Comparison of ENCODE assay signal across 7 cellular contexts in the genomic region with DNA sequence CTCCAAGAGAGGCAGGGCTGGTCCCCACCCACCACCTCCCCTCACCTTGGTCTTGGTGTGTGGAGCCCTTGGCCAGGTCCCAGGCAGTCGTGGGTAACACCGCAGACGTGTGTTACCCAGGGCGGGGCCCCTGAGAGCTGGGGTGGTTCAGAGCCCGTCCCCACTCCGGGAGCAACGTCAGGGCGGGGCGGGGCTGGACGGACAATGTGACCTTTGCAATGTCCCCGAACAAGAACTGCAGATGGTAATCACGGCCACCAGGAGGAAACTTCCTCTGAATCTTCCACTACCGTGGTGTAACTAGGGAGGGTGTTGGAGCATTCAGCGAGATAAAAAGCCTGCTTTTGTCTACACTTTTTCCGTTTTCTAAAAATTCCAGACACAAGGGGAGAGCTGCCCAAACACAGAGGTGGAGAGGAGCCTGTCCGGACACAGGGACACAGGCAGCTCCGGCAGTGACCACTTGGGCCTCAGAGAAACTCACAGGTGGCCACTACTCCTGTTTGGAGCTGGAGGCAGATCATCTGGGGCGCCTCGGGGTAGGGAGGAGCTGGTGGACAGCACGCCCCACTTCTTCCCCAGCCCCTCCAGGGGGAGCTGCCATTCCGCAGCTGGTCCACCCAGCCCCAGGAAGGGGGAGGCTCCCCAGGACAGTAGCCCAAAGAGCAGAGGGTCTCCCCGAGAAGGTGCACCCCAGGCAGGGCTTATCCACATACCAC. TPM values are rescaled to one million over a fixed set of nuclear protein-coding genes. Genes with fewer than 3 reads are reported as not detected.
A peak's percentile ranks its signal among the peaks of the same experiment; 100 is the strongest.
DNase-seq lines count a peak whose midpoint lies in the region; ATAC-seq lines count a peak whose summit lies in the region.

No MANE protein-coding gene starts in this region.

- H2BK15ac ChIP-seq in neuronal stem cell (ENCODE audit: low read length), result peak overlapping the region; percentile 60

- peak overlapping the region; percentile 92 for H3K18ac ChIP-seq in neuronal stem cell (ENCODE audit: low read length)

- H3K36me3 ChIP-seq in neuronal stem cell (replicated peaks in 1 of 2; ENCODE audit: control insufficient read depth in 2 of 2, insufficient read depth in 2 of 2, low read length in 2 of 2), result no peaks in the 10 kb centered on the region

- no peaks in the 10 kb centered on the region for H3K36me3 Mint-ChIP-seq in activated T-cell treated with anti-CD3 and anti-CD28 coated beads, Interleukin-2, amount 50 U/mL, for 72 hours (ENCODE audit: insufficient read depth in 2 of 2)

- H3K14ac ChIP-seq in neuronal stem cell (ENCODE audit: low read length), result no peak overlapping the region

- H3K4me3 ChIP-seq in neuronal stem cell (ENCODE audit: low read length in 2 of 2), result no peak overlapping the region

- H3K9me3 ChIP-seq in neuronal stem cell (replicated peaks in 1 of 2; ENCODE audit: control insufficient read depth in 2 of 2, insufficient read depth in 1 of 2, low read depth in 1 of 2, low read length in 2 of 2), result no peaks in the 10 kb centered on the region

- H3K27ac Mint-ChIP-seq in activated T-cell treated with anti-CD3 and anti-CD28 coated beads, Interleukin-2, amount 50 U/mL, for 72 hours, result no peak overlapping the region

- no peak overlapping the region for H4K91ac ChIP-seq in neuronal stem cell (ENCODE audit: low read depth, low read length, poor library complexity)

- no peaks in the 10 kb centered on the region for H3K79me1 ChIP-seq in neuronal stem cell (ENCODE audit: low read depth, low read length)

- peak overlapping the region; percentile 89 for H2AFZ ChIP-seq in neuronal stem cell (ENCODE audit: low read length)

- peak overlapping the region; percentile 4 for H2BK120ac ChIP-seq in neuronal stem cell (ENCODE audit: low read depth, low read length)

- H3K4me1 Mint-ChIP-seq in activated T-cell treated with anti-CD3 and anti-CD28 coated beads, Interleukin-2, amount 50 U/mL, for 72 hours (ENCODE audit: low read depth), result peaks cover 4% of the 10 kb centered on the region

- peak overlapping the region; percentile 12 for H3K23ac ChIP-seq in neuronal stem cell (ENCODE audit: low read depth, low read length, poor library complexity)

- no peaks in the 10 kb centered on the region for H3K9me3 Mint-ChIP-seq in activated T-cell treated with anti-CD3 and anti-CD28 coated beads, Interleukin-2, amount 50 U/mL, for 72 hours

- no peak overlapping the region for H3K4me3 Mint-ChIP-seq in activated T-cell treated with anti-CD3 and anti-CD28 coated beads, Interleukin-2, amount 50 U/mL, for 72 hours

- no peak overlapping the region for H4K8ac ChIP-seq in neuronal stem cell (ENCODE audit: low read depth, low read length)

- no peaks in the 10 kb centered on the region for H3K27me3 Mint-ChIP-seq in activated T-cell treated with anti-CD3 and anti-CD28 coated beads, Interleukin-2, amount 50 U/mL, for 72 hours (ENCODE audit: low read depth)

- peaks cover 0 to 16% (median 3%) of the 10 kb centered on the region in 3 experiments for H3K27me3 ChIP-seq in neuronal stem cell (ENCODE audit: control insufficient read depth in 3 of 3, insufficient read depth in 3 of 3, low read depth in 1 of 3, low read length in 3 of 3)

- peak overlapping the region; percentile 99 for H2AK5ac ChIP-seq in neuronal stem cell (ENCODE audit: low read depth, low read length)

- no peak overlapping the region for H3K4ac ChIP-seq in neuronal stem cell (ENCODE audit: low read length)

- ATAC-seq in activated T-cell treated with anti-CD3 and anti-CD28 coated beads, Interleukin-2, amount 50 U/mL, for 72 hours (replicated peaks in 1 of 2), result peak; percentile 60 to 63
- ATAC-seq in HG03520 (IDR thresholded peaks at IDR 0.05; ENCODE audit: unreplicated experiment), result no peak
- no peak for ATAC-seq in HG03439 (IDR thresholded peaks at IDR 0.05; ENCODE audit: unreplicated experiment)

- H2BK5ac ChIP-seq in neuronal stem cell (ENCODE audit: low read length), result peak overlapping the region; percentile 89

- H3K4me1 ChIP-seq in neuronal stem cell (ENCODE audit: control insufficient read depth in 2 of 2, insufficient read depth in 1 of 2, low read depth in 1 of 2, low read length in 2 of 2), result peaks cover 12 to 24% of the 10 kb centered on the region in 2 donors

- no peak overlapping the region for H3K27ac ChIP-seq in neuronal stem cell (replicated peaks; ENCODE audit: low read length)

- WGBS in neuronal stem cell (ENCODE audit: extremely low coverage in 2 of 2, insufficient read length in 2 of 2, insufficient replicate concordance in 1 of 2), 2 donors, result no CpG with 5 or more reads among the region's 22 CpGs

- H3K9ac ChIP-seq in neuronal stem cell (ENCODE audit: low read depth, low read length, poor library complexity), result peak overlapping the region; percentile 78

- DNase-seq in GM03348 (ENCODE audit: low spot score) (peak; percentile 88), M059J (ENCODE audit: low read depth) (peak; percentile 80), glomerular visceral epithelial cell (ENCODE audit: extremely low spot score) (peak; percentile 66), neuronal stem cell (ENCODE audit: low spot score) (peak; percentile 54)
- peak; percentile 30 to 44 for DNase-seq in activated T-cell treated with anti-CD3 and anti-CD28 coated beads, Interleukin-2, amount 50 U/mL, for 72 hours

- peak overlapping the region; percentile 28 for H3K4me2 ChIP-seq in neuronal stem cell (ENCODE audit: insufficient read depth, low read length, poor library complexity, severe bottlenecking)

- no peak overlapping the region for H2BK12ac ChIP-seq in neuronal stem cell (ENCODE audit: low read length)

RNA-seq across cellular contexts. Expression of a gene that starts 14.2 kb away (rescaled TPM):
- total RNA-seq in M059J (2014; rRNA removed; shearing (Covaris generic)), result 77.9 and 119 TPM in 2 replicates
- total RNA-seq in activated T-cell treated with anti-CD3 and anti-CD28 coated beads, Interleukin-2, amount 50 U/mL, for 72 hours, result 10 to 100 TPM; 49.8 to 63.6 TPM
- 7.2 TPM for polyA plus RNA-seq in neuronal stem cell (2013, experiment 1 of 2)
- polyA plus RNA-seq in neuronal stem cell (2013, experiment 2 of 2), result 7.3 TPM

Comparison
In these comparisons a context has a peak if more than half of its experiments do, and no peak if none do; other contexts are left out.
1. DNase-seq: peak in every context shown above with its lines; median percentile 88 in GM03348; 80 in M059J; 66 in glomerular visceral epithelial cell; 54 in neuronal stem cell; 37 in activated T-cell treated with anti-CD3 and anti-CD28 coated beads, Interleukin-2, amount 50 U/mL, for 72 hours.
2. ATAC-seq: peak in activated T-cell treated with anti-CD3 and anti-CD28 coated beads, Interleukin-2, amount 50 U/mL, for 72 hours (2 of 2); none in HG03520 (single experiment) and HG03439 (single experiment).